ENCODE assay signal across 7 cellular contexts in genomic region chr9:33161011-33161588, GRCh38. TPM values are rescaled to one million over a fixed set of nuclear protein-coding genes. Genes with fewer than 3 reads are reported as not detected.
DNase-seq lines count a peak whose midpoint lies in the region; ATAC-seq, FAIRE-seq and TF ChIP-seq lines count a peak whose summit lies in the region.

No MANE protein-coding gene starts in this region.

- peak; percentile 75 for FAIRE-seq in GM12891 (lab: Jason Lieb, UNC)

- H3K4me3 Mint-ChIP-seq in activated T-helper 17 cell treated with anti-CD3 and anti-CD28 coated beads, Interleukin-2, amount 50 U/mL, for 72 hours, result peak overlapping the region; percentile 100

- H3K4me3 ChIP-seq in foreskin fibroblast (ENCODE audit: low read depth in 1 of 2, low read length in 2 of 2) (peak overlapping the region in 1 of 2 donors; percentile 16), psoas muscle (peak overlapping the region; percentile 8)

- no peaks in the 10 kb centered on the region for H3K27me3 Mint-ChIP-seq in activated T-helper 17 cell treated with anti-CD3 and anti-CD28 coated beads, Interleukin-2, amount 50 U/mL, for 72 hours

- no peaks in the 10 kb centered on the region for H3K9me3 ChIP-seq in psoas muscle

- H3K27me3 ChIP-seq in psoas muscle (ENCODE audit: insufficient read depth in 3 of 3, low read length in 2 of 3), result no peaks in the 10 kb centered on the region

- peaks cover 28% of the 10 kb centered on the region for H3K36me3 Mint-ChIP-seq in activated T-helper 17 cell treated with anti-CD3 and anti-CD28 coated beads, Interleukin-2, amount 50 U/mL, for 72 hours (ENCODE audit: low read depth)

- intact Hi-C loops in psoas muscle (cut with DNase I), result loop anchor here (5.0 kb wide), 2 partner anchors 34 to 59 kb away; no protein-coding TSS in a partner anchor

- DNase-seq in GM12891 (ENCODE audit: insufficient read length, low spot score) (no peak), NCI-H2029 treated with DMSO at 0.1 percent for 48 hours (lab: John Stamatoyannopoulos, UW) (peak; percentile 41), foreskin fibroblast (peak; percentile 93 to 96), psoas muscle (peak; percentile 70 to 77), NCI-H187 treated with DMSO at 0.1 percent for 48 hours (lab: John Stamatoyannopoulos, UW) (no peak), NCI-H526 treated with DMSO at 0.1 percent for 48 hours (lab: John Stamatoyannopoulos, UW) (no peak)

- no peaks in the 10 kb centered on the region for H3K9me3 Mint-ChIP-seq in activated T-helper 17 cell treated with anti-CD3 and anti-CD28 coated beads, Interleukin-2, amount 50 U/mL, for 72 hours

- peaks cover 92% of the 10 kb centered on the region for H3K4me1 ChIP-seq in psoas muscle

- peaks cover 53% of the 10 kb centered on the region for H3K4me1 Mint-ChIP-seq in activated T-helper 17 cell treated with anti-CD3 and anti-CD28 coated beads, Interleukin-2, amount 50 U/mL, for 72 hours

- peak; percentile 52 for ATAC-seq in activated T-helper 17 cell treated with anti-CD3 and anti-CD28 coated beads, Interleukin-2, amount 50 U/mL, for 72 hours (replicated peaks)
- peak; percentile 59 to 86 (median 72) for ATAC-seq in psoas muscle

- H3K27ac ChIP-seq in psoas muscle, result peak overlapping the region; percentile 95

- no peak for TF ChIP-seq CTCF in foreskin fibroblast (IDR thresholded peaks at IDR 0.05; ENCODE audit: low read depth, low read length)
- no peak for TF ChIP-seq CTCF in psoas muscle (IDR thresholded peaks at IDR 0.05)

- H3K27ac Mint-ChIP-seq in activated T-helper 17 cell treated with anti-CD3 and anti-CD28 coated beads, Interleukin-2, amount 50 U/mL, for 72 hours, result peak overlapping the region; percentile 99

- no peak for TF ChIP-seq POLR2A in GM12891 (IDR thresholded peaks at IDR 0.05; ENCODE audit: low read depth, low read length)

- no peaks in the 10 kb centered on the region for H3K36me3 ChIP-seq in psoas muscle (ENCODE audit: insufficient read depth in 1 of 2, low read depth in 1 of 2)

- WGBS in psoas muscle, 3 donors, result 35 to 59% (median 40%) methylated on average over 6 of the region's 6 CpGs

TF ChIP-seq in GM12891, 5 proteins besides CTCF, POLR2A, EP300 and RAD21:
- no peak for TF ChIP-seq POU2F2 (IDR thresholded peaks at IDR 0.05; ENCODE audit: low read depth, low read length)
- TF ChIP-seq POLR2AphosphoS5 (IDR thresholded peaks at IDR 0.05; ENCODE audit: low read depth, low read length), result no peak
- TF ChIP-seq TAF1 (IDR thresholded peaks at IDR 0.05; ENCODE audit: low read depth, low read length), result no peak
- no peak for TF ChIP-seq PAX5 (IDR thresholded peaks at IDR 0.05; ENCODE audit: insufficient read depth, low read length, severe bottlenecking)
- no peak for TF ChIP-seq SPI1 (IDR thresholded peaks at IDR 0.05; ENCODE audit: low read depth, low read length)

RNA-seq across cellular contexts. Expression of gene B4GALT1, which starts 6.0 kb away (rescaled TPM):
- 35.2 TPM for polyA plus RNA-seq in GM12891 (2012; ENCODE audit: low read depth, missing spikeins)
- 10 to 100 TPM; 45.4 to 57.9 TPM for total RNA-seq in activated T-helper 17 cell treated with anti-CD3 and anti-CD28 coated beads, Interleukin-2, amount 50 U/mL, for 72 hours
- 10 to 100 TPM; 22.3 to 28.1 (median 24.4) TPM for total RNA-seq in psoas muscle
- polyA plus RNA-seq in psoas muscle, result 10 to 100 TPM; 13.0 to 21.9 (median 17.8) TPM

Comparison
In these comparisons a context has a peak if more than half of its experiments do, and no peak if none do; other contexts are left out.
1. DNase-seq: peak in NCI-H2029 treated with DMSO at 0.1 percent for 48 hours (single experiment), foreskin fibroblast (2 of 2) and psoas muscle (2 of 2); none in GM12891 (single experiment), NCI-H187 treated with DMSO at 0.1 percent for 48 hours (single experiment) and NCI-H526 treated with DMSO at 0.1 percent for 48 hours (single experiment).